In the genomic region with DNA sequence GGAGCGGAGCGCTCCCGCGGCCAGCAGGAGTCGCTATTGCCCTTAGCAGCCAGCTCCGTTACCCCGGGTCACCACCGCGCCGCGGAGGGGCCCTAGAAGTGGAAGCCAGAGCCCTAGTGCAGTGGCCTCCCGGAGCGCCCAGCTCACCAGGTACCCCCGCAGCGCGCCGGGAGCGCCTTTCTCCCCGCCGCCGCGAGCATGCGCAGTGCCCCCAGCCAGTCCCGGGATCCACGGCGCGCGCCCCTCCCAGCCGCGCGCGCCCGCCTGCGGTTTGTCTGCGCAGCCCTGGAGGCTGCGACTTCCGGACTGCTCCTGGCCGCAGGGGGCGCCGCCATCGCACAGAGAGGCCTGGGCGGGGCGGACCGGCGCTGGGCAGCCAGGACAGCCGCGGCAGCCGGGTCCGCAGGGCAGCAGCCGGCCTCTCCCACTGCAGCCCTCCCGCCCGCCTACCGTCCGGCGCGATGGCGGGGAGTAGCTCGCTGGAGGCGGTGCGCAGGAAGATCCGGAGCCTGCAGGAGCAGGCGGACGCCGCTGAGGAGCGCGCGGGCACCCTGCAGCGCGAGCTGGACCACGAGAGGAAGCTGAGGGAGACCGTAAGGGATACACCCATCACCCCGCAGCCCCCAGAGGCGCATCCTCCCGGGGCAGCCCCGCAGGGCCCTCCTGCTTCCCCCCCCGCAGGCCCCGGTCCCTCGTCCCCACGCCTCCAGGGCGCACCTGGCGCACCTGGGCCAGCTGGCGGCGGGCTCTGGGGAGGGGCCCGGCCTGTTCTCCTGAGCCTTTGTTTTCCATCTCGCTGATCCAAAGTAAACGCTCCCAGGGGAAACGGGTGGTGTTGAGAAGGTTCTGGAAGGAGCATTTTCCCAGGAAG, we compare ENCODE assay signal across 8 cellular contexts. TPM values are rescaled to one million over a fixed set of nuclear protein-coding genes. Genes with fewer than 3 reads are reported as not detected.
DNase-seq lines count a peak whose midpoint lies in the region; ATAC-seq and TF ChIP-seq lines count a peak whose summit lies in the region.

No MANE protein-coding gene starts in this region.

- peak; percentile 56 for ATAC-seq in HG03378 (IDR thresholded peaks at IDR 0.05; ENCODE audit: unreplicated experiment)
- peak; percentile 89 for ATAC-seq in left lobe of liver

- peak; percentile 38 for TF ChIP-seq POLR2A in GM19099 (IDR thresholded peaks at IDR 0.05; ENCODE audit: extremely low read depth, insufficient read length, low read depth)

- TF ChIP-seq CTCF in colonic mucosa (IDR thresholded peaks at IDR 0.05), result peak; percentile 90

- H3K4me1 ChIP-seq in colonic mucosa, result peaks cover 13% of the 10 kb centered on the region

- no peaks in the 10 kb centered on the region for H3K27me3 ChIP-seq in colonic mucosa

- DNase-seq in Ammon's horn (ENCODE audit: low spot score) (peak; percentile 88), NCI-H460 (ENCODE audit: extremely low read depth, low read depth) (peak; percentile 77), colonic mucosa (peak; percentile 92), left lobe of liver (ENCODE audit: low spot score) (peak; percentile 95)
- peak; percentile 81 to 82 for DNase-seq in activated CD4-positive, alpha-beta T cell treated with anti-CD3 and anti-CD28 coated beads for 4 hours
- peak; percentile 88 to 89 for DNase-seq in stimulated activated CD4-positive, alpha-beta T cell treated with anti-CD3 and anti-CD28 coated beads, Interleukin-2, amount 100 ng/mL, for 24 hours

- peak overlapping the region; percentile 97 for H3K27ac ChIP-seq in colonic mucosa

- H3K9ac ChIP-seq in colonic mucosa (ENCODE audit: low read depth in 2 of 2, low read length in 2 of 2), result peak overlapping the region; percentile 70 to 98

- no peaks in the 10 kb centered on the region for H3K9me3 ChIP-seq in colonic mucosa

- intact Hi-C loops in colonic mucosa (cut with DNase I), result loop anchor here (2.0 to 10.0 kb wide), 2 partner anchors 44 to 356 kb away; no protein-coding TSS in a partner anchor

- peak overlapping the region; percentile 94 for H3K4me3 ChIP-seq in colonic mucosa

- H3K36me3 ChIP-seq in colonic mucosa, result no peaks in the 10 kb centered on the region

RNA-seq across cellular contexts. Expression of a gene that starts 5.8 kb away (rescaled TPM):
- 34.3 and 36.6 TPM in 2 replicates for total RNA-seq in NCI-H460 (2014; rRNA removed; shearing (Covaris generic))
- polyA plus RNA-seq in NCI-H460 (2014; cell fraction: nucleus; rRNA removed), result 58.5 and 80.8 TPM in 2 replicates
- 100 to 1,000 TPM; 423 to 769 TPM for total RNA-seq in colonic mucosa
- total RNA-seq in left lobe of liver, result 52.6 TPM

Comparison
In these comparisons a context has a peak if more than half of its experiments do, and no peak if none do; other contexts are left out.
1. Peak in every context shown above with its lines: DNase-seq, ATAC-seq, H3K4me3 ChIP-seq and H3K27ac ChIP-seq.